In genomic region chr16:50274771-50275415, GRCh38 we compare ENCODE assay signal across 11 cellular contexts. TPM values are rescaled to one million over a fixed set of nuclear protein-coding genes. Genes with fewer than 3 reads are reported as not detected.
DNase-seq lines count a peak whose midpoint lies in the region; ATAC-seq lines count a peak whose summit lies in the region.
"Had no signal": no experiment of that assay in that cellular context is flagged by ENCODE, and none has a peak within 500 bp of the region (broad histone marks: within the 10 kb centered on the region; RNA-seq: fewer than 3 reads in every experiment).

No MANE protein-coding gene starts in this region.

- peaks cover 0 to 21% (median under 1%) of the 10 kb centered on the region in 3 donors for H3K36me3 Mint-ChIP-seq in CD8-positive, alpha-beta memory T cell
- H3K36me3 Mint-ChIP-seq in activated naive CD8-positive, alpha-beta T cell treated with anti-CD3 and anti-CD28 coated beads, Interleukin-2, amount 10 ng/mL, durations not matched to agents 7 days and 5 days = peaks cover 25% of the 10 kb centered on the region
- peaks cover 0 to 8% (median 2%) of the 10 kb centered on the region in 3 donors for H3K36me3 Mint-ChIP-seq in naive thymus-derived CD8-positive, alpha-beta T cell

- no peaks in the 10 kb centered on the region for H3K27me3 Mint-ChIP-seq in CD8-positive, alpha-beta memory T cell
- H3K27me3 Mint-ChIP-seq in activated naive CD8-positive, alpha-beta T cell treated with anti-CD3 and anti-CD28 coated beads, Interleukin-2, amount 10 ng/mL, durations not matched to agents 7 days and 5 days = no peaks in the 10 kb centered on the region
- H3K27me3 Mint-ChIP-seq in naive thymus-derived CD8-positive, alpha-beta T cell = no peaks in the 10 kb centered on the region

- no peaks in the 10 kb centered on the region for H3K27me3 ChIP-seq in CD8-positive, alpha-beta memory T cell (ENCODE audit: insufficient read depth, low read length, poor library complexity, severe bottlenecking)
- H3K27me3 ChIP-seq: cardiac muscle cell had no signal

- H3K4me1 ChIP-seq in CD8-positive, alpha-beta memory T cell (ENCODE audit: insufficient read depth, low read length) = peaks cover 98% of the 10 kb centered on the region

- peak in 1 of 5 donors; percentile 42 for DNase-seq in CD8-positive, alpha-beta memory T cell
- no peak for DNase-seq in activated naive CD8-positive, alpha-beta T cell treated with anti-CD3 and anti-CD28 coated beads, Interleukin-2, amount 10 ng/mL, durations not matched to agents 7 days and 5 days
- DNase-seq in naive thymus-derived CD8-positive, alpha-beta T cell = peak in 1 of 10 donors; percentile 32
- no peak for DNase-seq in NOMO-1 treated with dmso at 0.1 percent for 144 hours (lab: John Stamatoyannopoulos, UW; ENCODE audit: unreplicated experiment)
- no peak for DNase-seq in SIG-M5 treated with dmso at 0.1 percent for 504 hours (lab: John Stamatoyannopoulos, UW; ENCODE audit: unreplicated experiment)
- DNase-seq in cerebellar cortex (ENCODE audit: low spot score) = no peak
- no peak for DNase-seq in inferior parietal cortex (ENCODE audit: extremely low spot score)
- DNase-seq: NCI-H1092, T1000 had no signal

- POLR2A ChIA-PET in CD8-positive, alpha-beta memory T cell (lab: Charles Lee) = interaction anchor here (0.9 to 3.4 kb wide), 6 partner anchors 9 to 499 kb away, joined by 3 to 24 read pairs (median 6); partner anchors contain the start of genes ADCY7, CYLD and HEATR3
- POLR2A ChIA-PET in activated naive CD8-positive, alpha-beta T cell treated with anti-CD3 and anti-CD28 coated beads, Interleukin-2, amount 10 ng/mL, durations not matched to agents 7 days and 5 days (lab: Charles Lee) = interaction anchor here (0.7 to 4.1 kb wide), 13 partner anchors 8 to 467 kb away, joined by 3 to 39 read pairs (median 5); partner anchors contain the start of genes ADCY7, CYLD, HEATR3 and SNX20
- POLR2A ChIA-PET in naive thymus-derived CD8-positive, alpha-beta T cell (lab: Charles Lee) = interaction anchor here (0.9 to 15.0 kb wide), 17 partner anchors 9 to 397 kb away, joined by 3 to 238 read pairs (median 6); partner anchors contain the start of genes ADCY7 and CNEP1R1

- peak; percentile 8 for ATAC-seq in GM21786 (IDR thresholded peaks at IDR 0.05; ENCODE audit: unreplicated experiment)
- ATAC-seq in activated naive CD8-positive, alpha-beta T cell treated with anti-CD3 and anti-CD28 coated beads, Interleukin-2, amount 10 ng/mL, durations not matched to agents 7 days and 5 days (ENCODE audit: low read depth) = no peak
- peak in 1 of 2 donors; percentile 4 for ATAC-seq in naive thymus-derived CD8-positive, alpha-beta T cell

- no peaks in the 10 kb centered on the region for H3K9me3 ChIP-seq in CD8-positive, alpha-beta memory T cell (ENCODE audit: low read length)

- peaks cover 93 to 100% (median 93%) of the 10 kb centered on the region in 3 donors for H3K4me1 Mint-ChIP-seq in CD8-positive, alpha-beta memory T cell
- H3K4me1 Mint-ChIP-seq in activated naive CD8-positive, alpha-beta T cell treated with anti-CD3 and anti-CD28 coated beads, Interleukin-2, amount 10 ng/mL, durations not matched to agents 7 days and 5 days = peaks cover 77% of the 10 kb centered on the region
- peaks cover 56 to 100% (median 95%) of the 10 kb centered on the region in 4 donors for H3K4me1 Mint-ChIP-seq in naive thymus-derived CD8-positive, alpha-beta T cell

- H3K36me3 ChIP-seq in CD8-positive, alpha-beta memory T cell (ENCODE audit: insufficient read depth, low read length) = no peaks in the 10 kb centered on the region
- H3K36me3 ChIP-seq: cardiac muscle cell had no signal

- CTCF ChIA-PET in CD8-positive, alpha-beta memory T cell (lab: Charles Lee) = interaction anchor here (0.7 to 6.9 kb wide), 11 partner anchors 9 to 532 kb away, joined by 3 to 48 read pairs (median 5); partner anchors contain the start of genes ADCY7 and CNEP1R1

- H3K9me3 Mint-ChIP-seq in CD8-positive, alpha-beta memory T cell = no peaks in the 10 kb centered on the region
- H3K9me3 Mint-ChIP-seq in activated naive CD8-positive, alpha-beta T cell treated with anti-CD3 and anti-CD28 coated beads, Interleukin-2, amount 10 ng/mL, durations not matched to agents 7 days and 5 days = no peaks in the 10 kb centered on the region
- no peaks in the 10 kb centered on the region for H3K9me3 Mint-ChIP-seq in naive thymus-derived CD8-positive, alpha-beta T cell

- peak overlapping the region; percentile 85 to 97 (median 90) for H3K4me3 Mint-ChIP-seq in CD8-positive, alpha-beta memory T cell
- H3K4me3 Mint-ChIP-seq in activated naive CD8-positive, alpha-beta T cell treated with anti-CD3 and anti-CD28 coated beads, Interleukin-2, amount 10 ng/mL, durations not matched to agents 7 days and 5 days = peak overlapping the region; percentile 93
- H3K4me3 Mint-ChIP-seq in naive thymus-derived CD8-positive, alpha-beta T cell = peak overlapping the region; percentile 82 to 94 (median 90)

- peak overlapping the region; percentile 77 for H3K27ac ChIP-seq in CD8-positive, alpha-beta memory T cell (ENCODE audit: low read depth, low read length)
- H3K27ac ChIP-seq: cardiac muscle cell had no signal

- peak overlapping the region; percentile 84 for H3K4me3 ChIP-seq in CD8-positive, alpha-beta memory T cell (ENCODE audit: low read length)
- H3K4me3 ChIP-seq: cardiac muscle cell had no signal

- H3K27ac Mint-ChIP-seq in CD8-positive, alpha-beta memory T cell = peak overlapping the region; percentile 94 to 99 (median 98)
- peak overlapping the region; percentile 99 for H3K27ac Mint-ChIP-seq in activated naive CD8-positive, alpha-beta T cell treated with anti-CD3 and anti-CD28 coated beads, Interleukin-2, amount 10 ng/mL, durations not matched to agents 7 days and 5 days
- H3K27ac Mint-ChIP-seq in naive thymus-derived CD8-positive, alpha-beta T cell = peak overlapping the region; percentile 95 to 99 (median 97)

RNA-seq across cellular contexts. Expression of gene ADCY7, which starts 8.5 kb away (rescaled TPM):
- total RNA-seq in CD8-positive, alpha-beta memory T cell = 10 to 100 TPM; 76.6 to 83.4 TPM
- polyA plus RNA-seq in CD8-positive, alpha-beta memory T cell = 88.1 TPM
- 100 to 1,000 TPM; 172 to 177 TPM for total RNA-seq in activated naive CD8-positive, alpha-beta T cell treated with anti-CD3 and anti-CD28 coated beads, Interleukin-2, amount 10 ng/mL, durations not matched to agents 7 days and 5 days
- 100 to 1,000 TPM; 133 to 135 TPM for total RNA-seq in naive thymus-derived CD8-positive, alpha-beta T cell
- polyA plus RNA-seq in naive thymus-derived CD8-positive, alpha-beta T cell = 10 to 100 TPM; 60.1 to 72.8 (median 64.6) TPM
